In genomic region chr6:37007340-37008043, GRCh38 we compare ENCODE assay signal across 9 cellular contexts. TPM values are rescaled to one million over a fixed set of nuclear protein-coding genes. Genes with fewer than 3 reads are reported as not detected.
DNase-seq lines count a peak whose midpoint lies in the region; ATAC-seq and TF ChIP-seq lines count a peak whose summit lies in the region.
"Had no signal": no experiment of that assay in that cellular context is flagged by ENCODE, and none has a peak within 500 bp of the region (broad histone marks: within the 10 kb centered on the region; RNA-seq: fewer than 3 reads in every experiment).

No MANE protein-coding gene starts in this region.

- peaks cover 18% of the 10 kb centered on the region for H3K4me1 ChIP-seq in suprapubic skin

- no peak for TF ChIP-seq EP300 in suprapubic skin (IDR thresholded peaks at IDR 0.05)

- peak; percentile 51 to 53 for ATAC-seq in left cardiac atrium
- no peak for ATAC-seq in HG03039 (IDR thresholded peaks at IDR 0.05; ENCODE audit: unreplicated experiment)
- no peak for ATAC-seq in GM21576 (IDR thresholded peaks at IDR 0.05; ENCODE audit: unreplicated experiment)

- H3K27ac ChIP-seq in suprapubic skin = peak overlapping the region; percentile 37

- H3K36me3 ChIP-seq in suprapubic skin = no peaks in the 10 kb centered on the region

- intact Hi-C loops in left cardiac atrium (cut with DNase I) = no loop called here

- TF ChIP-seq CTCF in GM20000 (IDR thresholded peaks at IDR 0.05; ENCODE audit: extremely low read depth, missing control alignments) (no peak), suprapubic skin (IDR thresholded peaks at IDR 0.05) (no peak)

- peak overlapping the region; percentile 35 for H3K4me3 ChIP-seq in suprapubic skin

- no peak for TF ChIP-seq POLR2A in suprapubic skin (IDR thresholded peaks at IDR 0.05)

- WGBS in suprapubic skin = 81% methylated on average over 6 of the region's 12 CpGs

- no peaks in the 10 kb centered on the region for H3K9me3 ChIP-seq in suprapubic skin

- DNase-seq in GM20000 (ENCODE audit: low spot score) = peak; percentile 26
- peak; percentile 92 for DNase-seq in NOMO-1 treated with DMSO at 0.1 percent for 48 hours (lab: John Stamatoyannopoulos, UW; ENCODE audit: unreplicated experiment)
- no peak for DNase-seq in left cardiac atrium
- DNase-seq in suprapubic skin (ENCODE audit: low spot score in 2 of 2) = no peak
- DNase-seq in GDM1 (lab: John Stamatoyannopoulos, UW) = no peak
- DNase-seq: NCI-H1048 had no signal

- no peaks in the 10 kb centered on the region for H3K27me3 ChIP-seq in suprapubic skin

RNA-seq across cellular contexts. Expression of gene FGD2, which starts 2.0 kb away (rescaled TPM):
- 10 to 100 TPM; 15.1 to 15.5 TPM for total RNA-seq in left cardiac atrium
- 10 to 100 TPM in 1 of 4 donors, 1 to 10 TPM in 3; 2.4 to 13.6 (median 4.6) TPM for total RNA-seq in suprapubic skin
- total RNA-seq: astrocyte had no signal

RNA-seq across cellular contexts. Expression of gene MTCH1, which starts 21.5 kb away (rescaled TPM):
- total RNA-seq in left cardiac atrium (100 to 1,000 TPM; 178 to 214 TPM), suprapubic skin (100 to 1,000 TPM; 160 to 220 (median 183) TPM)

RNA-seq across cellular contexts. Expression of gene PI16, which starts 53.0 kb away (rescaled TPM):
- total RNA-seq in left cardiac atrium (10 to 100 TPM; 28.2 to 47.0 TPM), suprapubic skin (10 to 100 TPM in 1 of 4 donors, 1 to 10 TPM in 3; 2.8 to 17.2 (median 3.9) TPM)
- total RNA-seq: astrocyte had no signal

Comparison
In these comparisons a context has a peak if more than half of its experiments do, and no peak if none do; other contexts are left out.
1. DNase-seq: peak in GM20000 (single experiment) and NOMO-1 treated with DMSO at 0.1 percent for 48 hours (single experiment); none in left cardiac atrium (single experiment), suprapubic skin (0 of 2) and GDM1 (single experiment).
2. ATAC-seq: peak in left cardiac atrium (2 of 2); none in HG03039 (single experiment) and GM21576 (single experiment).